ENCODE assay signal across 1 cellular context in the genomic region with DNA sequence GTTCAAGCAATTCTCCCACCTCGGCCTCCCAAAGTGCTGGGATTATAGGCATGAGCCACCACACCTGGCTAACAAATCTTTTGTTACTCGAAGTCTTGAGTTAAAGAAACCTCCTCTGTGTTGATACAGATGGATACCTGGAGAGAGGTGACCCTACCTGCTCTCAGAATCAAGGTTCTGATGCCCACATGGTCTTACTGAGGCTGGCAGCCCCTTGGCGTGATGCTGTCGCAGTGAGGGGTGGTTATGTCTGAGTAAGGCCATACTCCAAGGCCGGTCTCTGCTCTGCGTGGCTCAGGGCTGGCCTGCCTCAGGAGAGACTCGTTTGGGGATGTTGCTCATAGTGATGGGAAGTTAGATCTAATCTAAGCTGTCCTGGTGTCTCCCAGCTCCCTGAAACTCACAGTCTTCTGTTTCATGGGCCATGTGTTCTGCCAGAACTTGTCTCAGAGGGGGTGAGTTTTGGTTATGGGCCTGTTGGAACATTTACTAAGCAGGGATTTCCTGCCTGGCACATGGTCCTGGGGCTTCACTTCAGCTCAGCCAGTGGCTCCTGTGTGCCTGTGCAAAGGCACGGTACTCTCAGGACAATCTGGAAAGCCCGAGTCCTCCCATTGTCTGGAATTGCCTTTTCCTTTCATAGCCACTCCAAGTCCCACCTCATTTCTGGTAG.
TF ChIP-seq lines count a peak whose summit lies in the region.

No MANE protein-coding gene starts in this region.

TF ChIP-seq in HEK293T, 16 proteins besides CTCF, POLR2A, EP300 and RAD21:
- TF ChIP-seq FOXK2 (IDR thresholded peaks at IDR 0.05) (no peak), LEF1 (IDR thresholded peaks at IDR 0.05; ENCODE audit: borderline replicate concordance) (no peak), ZNF384 (IDR thresholded peaks at IDR 0.05) (no peak), HDGF (IDR thresholded peaks at IDR 0.05; ENCODE audit: borderline replicate concordance) (no peak), SUZ12 (IDR thresholded peaks at IDR 0.05) (no peak), SP1 (IDR thresholded peaks at IDR 0.05) (no peak), L3MBTL2 (conservative IDR thresholded peaks at IDR 0.05) (no peak), CTBP1 (IDR thresholded peaks at IDR 0.05; ENCODE audit: borderline replicate concordance) (no peak), ARNT (IDR thresholded peaks at IDR 0.05) (no peak), NFRKB (IDR thresholded peaks at IDR 0.05) (no peak), TARDBP (IDR thresholded peaks at IDR 0.05) (no peak), BHLHE40 (IDR thresholded peaks at IDR 0.05; ENCODE audit: borderline replicate concordance) (no peak)
- TF ChIP-seq, protein P1, sequence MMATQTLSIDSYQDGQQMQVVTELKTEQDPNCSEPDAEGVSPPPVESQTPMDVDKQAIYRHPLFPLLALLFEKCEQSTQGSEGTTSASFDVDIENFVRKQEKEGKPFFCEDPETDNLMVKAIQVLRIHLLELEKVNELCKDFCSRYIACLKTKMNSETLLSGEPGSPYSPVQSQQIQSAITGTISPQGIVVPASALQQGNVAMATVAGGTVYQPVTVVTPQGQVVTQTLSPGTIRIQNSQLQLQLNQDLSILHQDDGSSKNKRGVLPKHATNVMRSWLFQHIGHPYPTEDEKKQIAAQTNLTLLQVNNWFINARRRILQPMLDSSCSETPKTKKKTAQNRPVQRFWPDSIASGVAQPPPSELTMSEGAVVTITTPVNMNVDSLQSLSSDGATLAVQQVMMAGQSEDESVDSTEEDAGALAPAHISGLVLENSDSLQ (IDR thresholded peaks at IDR 0.05) = no peak
